In the genomic region with DNA sequence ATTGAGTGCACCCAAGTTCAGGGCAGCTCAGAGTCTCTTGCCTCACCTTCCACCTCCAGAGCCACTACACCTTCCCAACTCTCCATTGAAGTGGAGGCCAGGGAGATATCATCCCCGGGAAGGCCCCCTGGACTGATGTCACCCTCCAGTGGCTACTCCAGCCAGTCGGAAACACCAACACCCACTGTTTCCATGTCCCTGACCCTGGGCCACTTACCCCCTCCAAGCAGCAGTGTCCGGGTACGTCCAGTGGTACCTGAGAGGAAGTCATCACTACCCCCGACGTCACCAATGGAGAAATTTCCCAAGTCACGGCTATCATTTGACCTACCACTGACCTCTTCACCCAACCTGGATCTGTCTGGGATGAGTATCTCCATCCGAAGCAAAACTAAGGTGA, we compare ENCODE assay signal across 27 cellular contexts.
"Had no signal": no experiment of that assay in that cellular context is flagged by ENCODE, and none has a peak within 500 bp of the region (broad histone marks: within the 10 kb centered on the region; RNA-seq: fewer than 3 reads in every experiment).

No MANE protein-coding gene starts in this region.

- H3K36me3 ChIP-seq: thoracic aorta, thyroid gland, upper lobe of right lung, uterus, vagina had no signal

- DNase-seq: stimulated activated CD4-positive, alpha-beta T cell treated with anti-CD3 and anti-CD28 coated beads, Interleukin-2, amount 100 ng/mL, for 48 hours; stimulated activated CD4-positive, alpha-beta T cell treated with anti-CD3 and anti-CD28 coated beads, Interleukin-4, amount 100 ng/mL, for 1 hour; stimulated activated CD4-positive, alpha-beta T cell treated with anti-CD3 and anti-CD28 coated beads, Interleukin-4, amount 100 ng/mL, for 24 hours; stimulated activated CD4-positive, alpha-beta T cell treated with anti-CD3 and anti-CD28 coated beads, Interleukin-4, amount 100 ng/mL, for 4 hours; stimulated activated CD8-positive, alpha-beta memory T cell treated with anti-CD3 and anti-CD28 coated beads, Interleukin-4, amount 100 ng/mL, for 48 hours; stimulated activated naive B cell treated with anti-CD40 and anti-IgM and Interleukin-4, amounts not matched to agents 10 μg/mL and 1 μg/mL and 100 μg/mL, for 72 hours; stimulated activated naive CD4-positive, alpha-beta T cell; stimulated activated naive CD4-positive, alpha-beta T cell treated with Interleukin-2 at 50 U/mL for 16 hours; stimulated activated naive CD8-positive, alpha-beta T cell treated with anti-CD3 and anti-CD28 coated beads, Interleukin-15, amount 100 ng/mL, for 72 hours; stimulated activated naive CD8-positive, alpha-beta T cell treated with anti-CD3 and anti-CD28 coated beads, Interleukin-15, Interleukin-2, amounts not matched to agents 100 U/mL and 50 U/mL, for 24 hours; stomach; substantia nigra; testis; thyroid gland; tibial artery; trophoblast cell; upper lobe of left lung; upper lobe of right lung; uterus had no signal

- H3K9me3 ChIP-seq: stomach, suprapubic skin, testis, thoracic aorta, thyroid gland, tibial artery, tibial nerve, upper lobe of left lung, upper lobe of right lung, uterus, vagina had no signal

- H3K4me3 Mint-ChIP-seq: stimulated activated effector memory CD8-positive, alpha-beta T cell treated with anti-CD3 and anti-CD28 coated beads, Interleukin-12 subunit alpha, Interleukin-12 subunit beta, amount 100 ng/mL, for 72 hours; stimulated activated memory B cell treated with anti-CD40 and anti-IgM and Interleukin-4, amounts not matched to agents 10 μg/mL and 1 μg/mL and 100 μg/mL, for 72 hours; stimulated activated naive B cell treated with anti-CD40 and anti-IgM and Interleukin-4, amounts not matched to agents 10 μg/mL and 1 μg/mL and 100 μg/mL, for 72 hours; stimulated activated naive CD8-positive, alpha-beta T cell treated with anti-CD3 and anti-CD28 coated beads, Interleukin-15, amount 100 ng/mL, for 72 hours; stimulated activated naive CD8-positive, alpha-beta T cell treated with anti-CD3 and anti-CD28 coated beads, Interleukin-15, Interleukin-2, amounts not matched to agents 100 ng/mL and 50 ng/mL, for 24 hours; type B pancreatic cell had no signal

- H3K9me3 Mint-ChIP-seq: stimulated activated effector memory CD8-positive, alpha-beta T cell treated with anti-CD3 and anti-CD28 coated beads, Interleukin-12 subunit alpha, Interleukin-12 subunit beta, amount 100 ng/mL, for 72 hours; stimulated activated memory B cell treated with anti-CD40 and anti-IgM and Interleukin-4, amounts not matched to agents 10 μg/mL and 1 μg/mL and 100 μg/mL, for 72 hours; stimulated activated naive B cell treated with anti-CD40 and anti-IgM and Interleukin-4, amounts not matched to agents 10 μg/mL and 1 μg/mL and 100 μg/mL, for 72 hours; stimulated activated naive CD8-positive, alpha-beta T cell treated with anti-CD3 and anti-CD28 coated beads, Interleukin-15, amount 100 ng/mL, for 72 hours; stimulated activated naive CD8-positive, alpha-beta T cell treated with anti-CD3 and anti-CD28 coated beads, Interleukin-15, Interleukin-2, amounts not matched to agents 100 ng/mL and 50 ng/mL, for 24 hours; type B pancreatic cell had no signal

- H3K27me3 ChIP-seq: suprapubic skin, testis, thyroid gland, tibial artery, tibial nerve, upper lobe of left lung, upper lobe of right lung, uterus, vagina had no signal

- H3K27ac ChIP-seq: stomach, suprapubic skin, testis, thoracic aorta, thyroid gland, tibial artery, tibial nerve, upper lobe of left lung, upper lobe of right lung, uterus, vagina had no signal

- H3K27me3 Mint-ChIP-seq: type B pancreatic cell had no signal

- H3K27ac Mint-ChIP-seq: stimulated activated effector memory CD8-positive, alpha-beta T cell treated with anti-CD3 and anti-CD28 coated beads, Interleukin-12 subunit alpha, Interleukin-12 subunit beta, amount 100 ng/mL, for 72 hours; stimulated activated memory B cell treated with anti-CD40 and anti-IgM and Interleukin-4, amounts not matched to agents 10 μg/mL and 1 μg/mL and 100 μg/mL, for 72 hours; stimulated activated naive B cell treated with anti-CD40 and anti-IgM and Interleukin-4, amounts not matched to agents 10 μg/mL and 1 μg/mL and 100 μg/mL, for 72 hours; stimulated activated naive CD8-positive, alpha-beta T cell treated with anti-CD3 and anti-CD28 coated beads, Interleukin-15, amount 100 ng/mL, for 72 hours; stimulated activated naive CD8-positive, alpha-beta T cell treated with anti-CD3 and anti-CD28 coated beads, Interleukin-15, Interleukin-2, amounts not matched to agents 100 ng/mL and 50 ng/mL, for 24 hours; type B pancreatic cell had no signal

- H3K4me3 ChIP-seq: stomach, suprapubic skin, testis, thoracic aorta, thyroid gland, tibial artery, tibial nerve, upper lobe of left lung, upper lobe of right lung, uterus, vagina had no signal

- ATAC-seq: stimulated activated effector memory CD8-positive, alpha-beta T cell treated with anti-CD3 and anti-CD28 coated beads, Interleukin-12 subunit alpha, Interleukin-12 subunit beta, amount 100 ng/mL, for 72 hours; stimulated activated memory B cell treated with anti-CD40 and anti-IgM and Interleukin-4, amounts not matched to agents 10 μg/mL and 1 μg/mL and 100 μg/mL, for 72 hours; stimulated activated naive B cell treated with anti-CD40 and anti-IgM and Interleukin-4, amounts not matched to agents 10 μg/mL and 1 μg/mL and 100 μg/mL, for 72 hours; stimulated activated naive CD8-positive, alpha-beta T cell treated with anti-CD3 and anti-CD28 coated beads, Interleukin-15, amount 100 ng/mL, for 72 hours; stimulated activated naive CD8-positive, alpha-beta T cell treated with anti-CD3 and anti-CD28 coated beads, Interleukin-15, Interleukin-2, amounts not matched to agents 100 U/mL and 50 U/mL, for 24 hours; upper lobe of right lung had no signal

- H3K4me1 ChIP-seq: stomach, suprapubic skin, testis, tibial artery, tibial nerve, upper lobe of left lung, upper lobe of right lung, uterus, vagina had no signal

- H3K36me3 Mint-ChIP-seq: stimulated activated effector memory CD8-positive, alpha-beta T cell treated with anti-CD3 and anti-CD28 coated beads, Interleukin-12 subunit alpha, Interleukin-12 subunit beta, amount 100 ng/mL, for 72 hours; stimulated activated memory B cell treated with anti-CD40 and anti-IgM and Interleukin-4, amounts not matched to agents 10 μg/mL and 1 μg/mL and 100 μg/mL, for 72 hours; stimulated activated naive B cell treated with anti-CD40 and anti-IgM and Interleukin-4, amounts not matched to agents 10 μg/mL and 1 μg/mL and 100 μg/mL, for 72 hours had no signal
